In genomic region chr12:31959051-31959700, GRCh38 we compare ENCODE assay signal across 1 cellular context.
TF ChIP-seq lines count a peak whose summit lies in the region.

RESF1 (plus strand) TSS chr12:31959415; CDS start chr12:31980956, 21,541 bp downstream.

TF ChIP-seq in HEK293, 187 proteins besides CTCF, POLR2A, EP300 and RAD21 (continued from another document and continues in another):
- TF ChIP-seq GLI2 (tag by site-specific recombination; IDR thresholded peaks at IDR 0.05; ENCODE audit: borderline replicate concordance, low read depth), result no peak
- TF ChIP-seq HOXA7 (CRISPR knock-in tag; IDR thresholded peaks at IDR 0.05; ENCODE audit: borderline replicate concordance), result no peak
- no peak for TF ChIP-seq ZNF837 (tag by site-specific recombination; IDR thresholded peaks at IDR 0.05)
- TF ChIP-seq OSR2 (tag by site-specific recombination; IDR thresholded peaks at IDR 0.05), result peak; percentile 85
- TF ChIP-seq BCL11B (tag by site-specific recombination; IDR thresholded peaks at IDR 0.05; ENCODE audit: low read depth), result peak; percentile 64; the same call in 1 of the 2 replicates
- no peak for TF ChIP-seq ZNF398 (tag by site-specific recombination; IDR thresholded peaks at IDR 0.05)
- TF ChIP-seq ZXDB (tag by site-specific recombination; IDR thresholded peaks at IDR 0.05), result peak; percentile 88
- peak; percentile 50; the same call in 1 of the 2 replicates for TF ChIP-seq ZNF366 (tag by site-specific recombination; conservative IDR thresholded peaks at IDR 0.05)
- TF ChIP-seq ZBTB1 (tag by site-specific recombination; IDR thresholded peaks at IDR 0.05), result no peak
- no peak for TF ChIP-seq YY2 (tag by site-specific recombination; IDR thresholded peaks at IDR 0.05)
- no peak for TF ChIP-seq ZNF112 (tag by site-specific recombination; IDR thresholded peaks at IDR 0.05)
- TF ChIP-seq ZNF133 (tag by site-specific recombination; IDR thresholded peaks at IDR 0.05), result 0 out of 2 replicates have a peak, but pooled peaks have one; percentile 16
- TF ChIP-seq IKZF3 (tag by site-specific recombination; IDR thresholded peaks at IDR 0.05), result peak; percentile 71
- TF ChIP-seq ZNF571 (tag by site-specific recombination; IDR thresholded peaks at IDR 0.05), result no peak
- peak; percentile 48 for TF ChIP-seq ZNF449 (tag by site-specific recombination; IDR thresholded peaks at IDR 0.05)
- peak; percentile 55; the same call in 1 of the 2 replicates for TF ChIP-seq KLF16 (tag by site-specific recombination; IDR thresholded peaks at IDR 0.05)
- TF ChIP-seq ZNF24 (tag by site-specific recombination; IDR thresholded peaks at IDR 0.05), result peak; percentile 72
- no peak for TF ChIP-seq ZNF747 (tag by site-specific recombination; IDR thresholded peaks at IDR 0.05)
- TF ChIP-seq KLF1 (tag by site-specific recombination; IDR thresholded peaks at IDR 0.05), result peak; percentile 57; the same call in 1 of the 2 replicates
- no peak; the same call in 1 of the 2 replicates for TF ChIP-seq GFI1B (tag by site-specific recombination; IDR thresholded peaks at IDR 0.05)
- no peak; the same call in 1 of the 2 replicates for TF ChIP-seq ZBTB7A (tag by site-specific recombination; IDR thresholded peaks at IDR 0.05; ENCODE audit: low read depth)
- peak; percentile 39; the same call in 1 of the 2 replicates for TF ChIP-seq PBX3 (CRISPR knock-in tag; IDR thresholded peaks at IDR 0.05)
- no peak for TF ChIP-seq ZSCAN18 (tag by site-specific recombination; IDR thresholded peaks at IDR 0.05)
- peak; percentile 57; the same call in 1 of the 2 replicates for TF ChIP-seq ZBTB10 (tag by site-specific recombination; IDR thresholded peaks at IDR 0.05)
- peak; percentile 76 for TF ChIP-seq ZNF600 (tag by site-specific recombination; IDR thresholded peaks at IDR 0.05)
- TF ChIP-seq ZNF335 (tag by site-specific recombination; conservative IDR thresholded peaks at IDR 0.05), result peak; percentile 85
- peak; percentile 82 for TF ChIP-seq SP3 (tag by site-specific recombination; IDR thresholded peaks at IDR 0.05)
- TF ChIP-seq ZNF692 (tag by site-specific recombination; IDR thresholded peaks at IDR 0.05), result peak; percentile 94
- peak; percentile 69; the same call in 1 of the 2 replicates for TF ChIP-seq ZSCAN16 (tag by site-specific recombination; IDR thresholded peaks at IDR 0.05)
- peak; percentile 66; the same call in 1 of the 2 replicates for TF ChIP-seq ZNF394 (tag by site-specific recombination; IDR thresholded peaks at IDR 0.05; ENCODE audit: borderline replicate concordance)
- TF ChIP-seq ZNF629 (tag by site-specific recombination; IDR thresholded peaks at IDR 0.05), result peak; percentile 59; the same call in 1 of the 2 replicates
- no peak for TF ChIP-seq SETDB1 (IDR thresholded peaks at IDR 0.05; ENCODE audit: insufficient read length, low read length)
- no peak for TF ChIP-seq ZNF175 (tag by site-specific recombination; IDR thresholded peaks at IDR 0.05)
- TF ChIP-seq ZNF501 (tag by site-specific recombination; IDR thresholded peaks at IDR 0.05), result peak; percentile 65; the same call in 1 of the 2 replicates
- TF ChIP-seq ZNF510 (tag by site-specific recombination; IDR thresholded peaks at IDR 0.05; ENCODE audit: insufficient replicate concordance), result no peak
- peak; percentile 74; the same call in 1 of the 2 replicates for TF ChIP-seq ZNF580 (tag by site-specific recombination; IDR thresholded peaks at IDR 0.05)
- no peak; the same call in 1 of the 2 replicates for TF ChIP-seq ZNF623 (tag by site-specific recombination; IDR thresholded peaks at IDR 0.05)
- TF ChIP-seq ZNF658 (tag by site-specific recombination; IDR thresholded peaks at IDR 0.05), result no peak
- peak; percentile 80 for TF ChIP-seq ZBTB26 (tag by site-specific recombination; optimal IDR thresholded peaks at IDR 0.05)
- peak; percentile 76 for TF ChIP-seq HIC1 (tag by site-specific recombination; IDR thresholded peaks at IDR 0.05)
- peak; percentile 94 for TF ChIP-seq ZBTB20 (tag by site-specific recombination; IDR thresholded peaks at IDR 0.05)
- peak; percentile 72 for TF ChIP-seq ZBTB8A (tag by site-specific recombination; IDR thresholded peaks at IDR 0.05)
- peak; percentile 80 for TF ChIP-seq ZNF677 (tag by site-specific recombination; IDR thresholded peaks at IDR 0.05)
- TF ChIP-seq ZNF266 (tag by site-specific recombination; IDR thresholded peaks at IDR 0.05; ENCODE audit: low read depth), result no peak
- no peak for TF ChIP-seq ZNF701 (tag by site-specific recombination; IDR thresholded peaks at IDR 0.05)
- TF ChIP-seq BCL6B (tag by site-specific recombination; IDR thresholded peaks at IDR 0.05), result no peak
- TF ChIP-seq ZNF169 (tag by site-specific recombination; IDR thresholded peaks at IDR 0.05), result no peak
- no peak for TF ChIP-seq ZNF354C (tag by site-specific recombination; IDR thresholded peaks at IDR 0.05; ENCODE audit: borderline replicate concordance, low read depth)
- no peak for TF ChIP-seq ZNF114 (tag by site-specific recombination; IDR thresholded peaks at IDR 0.05)
- TF ChIP-seq ZNF202 (tag by site-specific recombination; IDR thresholded peaks at IDR 0.05; ENCODE audit: borderline replicate concordance), result no peak
- TF ChIP-seq ZNF529 (tag by site-specific recombination; IDR thresholded peaks at IDR 0.05; ENCODE audit: insufficient replicate concordance), result peak; percentile 22
- TF ChIP-seq KLF17 (tag by site-specific recombination; IDR thresholded peaks at IDR 0.05), result peak; percentile 38
